ENCODE assay signal across 27 cellular contexts in the genomic region with DNA sequence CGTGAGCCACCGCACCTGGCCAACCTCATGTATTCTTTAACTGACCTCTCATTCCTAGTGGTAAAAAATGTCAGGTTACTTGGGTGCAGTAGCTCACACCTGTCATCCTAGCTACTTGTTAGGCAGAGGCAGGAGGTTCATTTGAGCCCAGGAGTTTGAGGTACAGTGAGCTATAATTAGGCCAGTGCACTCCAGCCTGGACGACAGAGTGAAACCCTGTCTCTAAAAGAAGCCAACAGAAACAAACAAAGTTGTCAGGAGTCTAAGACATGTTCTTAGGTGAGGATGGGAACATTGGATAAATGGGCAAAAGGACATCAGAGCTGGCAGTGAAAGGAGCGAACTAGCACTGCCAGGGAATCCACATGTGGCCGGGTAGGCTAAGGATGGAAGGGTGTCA.
"Had no signal": no experiment of that assay in that cellular context is flagged by ENCODE, and none has a peak within 500 bp of the region (broad histone marks: within the 10 kb centered on the region; RNA-seq: fewer than 3 reads in every experiment).

No MANE protein-coding gene starts in this region.

- H3K4me1 Mint-ChIP-seq: activated naive CD4-positive, alpha-beta T cell treated with anti-CD3 and anti-CD28 coated beads, Interleukin-2, amount 50 U/mL, for 24 hours had no signal

- H3K27ac ChIP-seq: breast epithelium, RWPE1 had no signal

- ATAC-seq: activated CD4-positive, CD25-positive, alpha-beta regulatory T cell treated with anti-CD3 and anti-CD28 coated beads, Interleukin-2, amount 50 U/mL, for 24 hours; activated CD8-positive, alpha-beta T cell treated with anti-CD3 and anti-CD28 coated beads for 36 hours; Panc1 had no signal

- H3K27ac Mint-ChIP-seq: activated CD8-positive, alpha-beta T cell treated with anti-CD3 and anti-CD28 coated beads for 36 hours; activated T-helper 1 cell treated with anti-CD3 and anti-CD28 coated beads, Interleukin-12 subunit alpha, Interleukin-12 subunit beta, Interleukin-2, Interleukin-4 antibody, amounts not matched to agents 30 ng/mL and 10 ng/mL and 1 ng/mL, durations not matched to agents 14 hours and 24 hours and 36 hours; T-helper 1 cell treated with Interleukin-12 subunit alpha and Interleukin-12 subunit beta and Interleukin-4 antibody, amounts not matched to agents 30 μg/mL and 1 μg/mL, for 36 hours had no signal

- H3K4me3 ChIP-seq: breast epithelium had no signal

- H3K4me1 ChIP-seq: breast epithelium had no signal

- H3K9me3 Mint-ChIP-seq: activated CD8-positive, alpha-beta T cell treated with anti-CD3 and anti-CD28 coated beads for 36 hours; activated naive CD4-positive, alpha-beta T cell treated with anti-CD3 and anti-CD28 coated beads, Interleukin-2, amount 50 U/mL, for 24 hours; activated T-helper 1 cell treated with anti-CD3 and anti-CD28 coated beads, Interleukin-12 subunit alpha, Interleukin-12 subunit beta, Interleukin-2, Interleukin-4 antibody, amounts not matched to agents 30 ng/mL and 10 ng/mL and 1 ng/mL, durations not matched to agents 14 hours and 24 hours and 36 hours; T-helper 1 cell treated with Interleukin-12 subunit alpha and Interleukin-12 subunit beta and Interleukin-4 antibody, amounts not matched to agents 30 μg/mL and 1 μg/mL, for 36 hours had no signal

- H3K4me3 Mint-ChIP-seq: activated CD8-positive, alpha-beta T cell treated with anti-CD3 and anti-CD28 coated beads for 36 hours; activated naive CD4-positive, alpha-beta T cell treated with anti-CD3 and anti-CD28 coated beads, Interleukin-2, amount 50 U/mL, for 24 hours; activated T-helper 1 cell treated with anti-CD3 and anti-CD28 coated beads, Interleukin-12 subunit alpha, Interleukin-12 subunit beta, Interleukin-2, Interleukin-4 antibody, amounts not matched to agents 30 ng/mL and 10 ng/mL and 1 ng/mL, durations not matched to agents 14 hours and 24 hours and 36 hours; T-helper 1 cell treated with Interleukin-12 subunit alpha and Interleukin-12 subunit beta and Interleukin-4 antibody, amounts not matched to agents 30 μg/mL and 1 μg/mL, for 36 hours had no signal

- H3K9me3 ChIP-seq: breast epithelium had no signal

- DNase-seq: activated CD4-positive, alpha-beta T cell treated with anti-CD3 and anti-CD28 coated beads for 4 hours; activated CD8-positive, alpha-beta memory T cell treated with anti-CD3 and anti-CD28 coated beads, Interleukin-2, amount 50 U/mL, for 4 hours; activated CD8-positive, alpha-beta T cell treated with anti-CD3 and anti-CD28 coated beads for 36 hours; activated effector memory CD4-positive, alpha-beta T cell treated with Interleukin-2 at 50 U/mL for 16 hours; activated naive CD4-positive, alpha-beta T cell; activated T-cell treated with anti-CD3 and anti-CD28 coated beads, Interleukin-2, amount 50 U/mL, for 1 hour; aorta; Kasumi-1; KBM-7; NCI-H1048; NCI-H146; NCI-H187 treated with DMSO at 0.1 percent for 48 hours; NCI-H2081 treated with DMSO at 0.1 percent for 48 hours; NCI-H2171; NCI-H226; NCI-H526; NCI-H774; NK-92 treated with Interleukin-12 subunit alpha and Interleukin-12 subunit beta, amount 100 ng/mL, for 24 hours; OCI-M1; SHP77 treated with DMSO at 0.1 percent for 48 hours had no signal

- H3K27me3 Mint-ChIP-seq: activated CD8-positive, alpha-beta T cell treated with anti-CD3 and anti-CD28 coated beads for 36 hours; activated naive CD4-positive, alpha-beta T cell treated with anti-CD3 and anti-CD28 coated beads, Interleukin-2, amount 50 U/mL, for 24 hours had no signal

- H3K27me3 ChIP-seq: breast epithelium had no signal
